ENCODE assay signal across 1 cellular context in genomic region chr9:114334490-114334889, GRCh38.
TF ChIP-seq lines count a peak whose summit lies in the region.

No MANE protein-coding gene starts in this region.

TF ChIP-seq in HepG2, 621 proteins besides CTCF, POLR2A, EP300 and RAD21:
- TF ChIP-seq MXI1 (IDR thresholded peaks at IDR 0.05; ENCODE audit: borderline replicate concordance, low read depth, low read length) (no peak), ZMAT3 (CRISPR knock-in tag; conservative IDR thresholded peaks at IDR 0.05) (no peak), JUN (CRISPR knock-in tag; IDR thresholded peaks at IDR 0.05) (no peak), IRF2 (CRISPR knock-in tag; IDR thresholded peaks at IDR 0.05) (no peak), ZNF710 (CRISPR knock-in tag; IDR thresholded peaks at IDR 0.05; ENCODE audit: borderline replicate concordance) (no peak), GTF3A (CRISPR knock-in tag; conservative IDR thresholded peaks at IDR 0.05) (no peak), PRDM10 (CRISPR knock-in tag; IDR thresholded peaks at IDR 0.05; ENCODE audit: low read depth) (no peak), REPIN1 (CRISPR knock-in tag; IDR thresholded peaks at IDR 0.05; ENCODE audit: borderline replicate concordance, low read depth) (no peak), RELA (CRISPR knock-in tag; IDR thresholded peaks at IDR 0.05) (no peak), PCBP2 (optimal IDR thresholded peaks at IDR 0.05; ENCODE audit: low read depth, low read length, poor library complexity, severe bottlenecking) (no peak), PHF21A (CRISPR knock-in tag; IDR thresholded peaks at IDR 0.05) (no peak), ZNF317 (CRISPR knock-in tag; IDR thresholded peaks at IDR 0.05) (no peak), ZNF598 (CRISPR knock-in tag; IDR thresholded peaks at IDR 0.05; ENCODE audit: borderline replicate concordance) (no peak)
TF ChIP-seq in HepG2: peak in this region for 0.
